In genomic region chr20:41091926-41092325, GRCh38 we compare ENCODE assay signal across 19 cellular contexts. TPM values are rescaled to one million over a fixed set of nuclear protein-coding genes. Genes with fewer than 3 reads are reported as not detected.
DNase-seq lines count a peak whose midpoint lies in the region; ATAC-seq and TF ChIP-seq lines count a peak whose summit lies in the region.
"Had no signal": no experiment of that assay in that cellular context is flagged by ENCODE, and none has a peak within 500 bp of the region (broad histone marks: within the 10 kb centered on the region; RNA-seq: fewer than 3 reads in every experiment).

No MANE protein-coding gene starts in this region.

- CTCF ChIA-PET in activated CD8-positive, alpha-beta T cell treated with anti-CD3 and anti-CD28 coated beads for 36 hours (lab: Charles Lee), result interaction anchor here (1.3 to 12.6 kb wide), 3 partner anchors 105 to 129 kb away, joined by 5 to 304 read pairs (median 10); no protein-coding TSS in a partner anchor
- CTCF ChIA-PET in activated CD8-positive, alpha-beta T cell treated with anti-CD3 and anti-CD28 coated beads, Interleukin-2, amount 10 ng/mL, durations not matched to agents 7 days and 5 days (lab: Charles Lee), result interaction anchor here (0.7 to 9.5 kb wide), 5 partner anchors 43 to 129 kb away, joined by 3 to 225 read pairs (median 6); no protein-coding TSS in a partner anchor
- CTCF ChIA-PET in CD4-positive, alpha-beta memory T cell (lab: Charles Lee; ENCODE audit: partially characterized antibody), result interaction anchor here (1.4 to 11.2 kb wide), 5 partner anchors 10 to 126 kb away, joined by 3 to 374 read pairs (median 4); no protein-coding TSS in a partner anchor
- CTCF ChIA-PET in activated CD8-positive, alpha-beta memory T cell treated with anti-CD3 and anti-CD28 coated beads, Interleukin-2, amount 10 ng/mL, durations not matched to agents 7 days and 5 days (lab: Charles Lee), result interaction anchor here (0.9 to 9.9 kb wide), 5 partner anchors 46 to 123 kb away, joined by 3 to 195 read pairs (median 3); no protein-coding TSS in a partner anchor

- H3K27ac Mint-ChIP-seq in activated CD8-positive, alpha-beta T cell treated with anti-CD3 and anti-CD28 coated beads for 36 hours, result peak overlapping the region; percentile 9
- H3K27ac Mint-ChIP-seq in activated CD8-positive, alpha-beta T cell treated with anti-CD3 and anti-CD28 coated beads, Interleukin-2, amount 10 ng/mL, durations not matched to agents 7 days and 5 days, result no peak overlapping the region
- peak overlapping the region in 4 of 7 donors; percentile 15 to 80 (median 50) for H3K27ac Mint-ChIP-seq in CD4-positive, alpha-beta memory T cell
- no peak overlapping the region for H3K27ac Mint-ChIP-seq in activated CD8-positive, alpha-beta memory T cell treated with anti-CD3 and anti-CD28 coated beads, Interleukin-2, amount 10 ng/mL, durations not matched to agents 7 days and 5 days

- no peak for ATAC-seq in activated CD8-positive, alpha-beta T cell treated with anti-CD3 and anti-CD28 coated beads for 36 hours
- ATAC-seq in activated CD8-positive, alpha-beta T cell treated with anti-CD3 and anti-CD28 coated beads, Interleukin-2, amount 10 ng/mL, durations not matched to agents 7 days and 5 days, result no peak
- no peak for ATAC-seq in activated CD8-positive, alpha-beta memory T cell treated with anti-CD3 and anti-CD28 coated beads, Interleukin-2, amount 10 ng/mL, durations not matched to agents 7 days and 5 days
- ATAC-seq in HG02588 (IDR thresholded peaks at IDR 0.05; ENCODE audit: unreplicated experiment), result no peak
- ATAC-seq: GM12878, HCT116, Panc1 had no signal

- H3K9me3 Mint-ChIP-seq in activated CD8-positive, alpha-beta T cell treated with anti-CD3 and anti-CD28 coated beads for 36 hours, result no peaks in the 10 kb centered on the region
- H3K9me3 Mint-ChIP-seq in activated CD8-positive, alpha-beta T cell treated with anti-CD3 and anti-CD28 coated beads, Interleukin-2, amount 10 ng/mL, durations not matched to agents 7 days and 5 days (ENCODE audit: insufficient read depth), result no peaks in the 10 kb centered on the region
- no peaks in the 10 kb centered on the region for H3K9me3 Mint-ChIP-seq in CD4-positive, alpha-beta memory T cell
- H3K9me3 Mint-ChIP-seq in activated CD8-positive, alpha-beta memory T cell treated with anti-CD3 and anti-CD28 coated beads, Interleukin-2, amount 10 ng/mL, durations not matched to agents 7 days and 5 days (ENCODE audit: low read depth), result no peaks in the 10 kb centered on the region

- H3K4me1 Mint-ChIP-seq in activated CD8-positive, alpha-beta T cell treated with anti-CD3 and anti-CD28 coated beads for 36 hours (ENCODE audit: low read depth), result peaks cover 4% of the 10 kb centered on the region
- peaks cover 16% of the 10 kb centered on the region for H3K4me1 Mint-ChIP-seq in activated CD8-positive, alpha-beta T cell treated with anti-CD3 and anti-CD28 coated beads, Interleukin-2, amount 10 ng/mL, durations not matched to agents 7 days and 5 days (ENCODE audit: low read depth)
- peaks cover 2 to 15% (median 6%) of the 10 kb centered on the region in 4 donors for H3K4me1 Mint-ChIP-seq in CD4-positive, alpha-beta memory T cell
- H3K4me1 Mint-ChIP-seq in activated CD8-positive, alpha-beta memory T cell treated with anti-CD3 and anti-CD28 coated beads, Interleukin-2, amount 10 ng/mL, durations not matched to agents 7 days and 5 days, result peaks cover 9% of the 10 kb centered on the region

- H3K36me3 Mint-ChIP-seq in activated CD8-positive, alpha-beta T cell treated with anti-CD3 and anti-CD28 coated beads for 36 hours (ENCODE audit: low read depth), result peaks cover 39% of the 10 kb centered on the region
- H3K36me3 Mint-ChIP-seq in activated CD8-positive, alpha-beta T cell treated with anti-CD3 and anti-CD28 coated beads, Interleukin-2, amount 10 ng/mL, durations not matched to agents 7 days and 5 days (ENCODE audit: low read depth), result peaks cover 57% of the 10 kb centered on the region
- H3K36me3 Mint-ChIP-seq in CD4-positive, alpha-beta memory T cell, result peaks cover 32 to 64% of the 10 kb centered on the region in 2 donors
- peaks cover 40% of the 10 kb centered on the region for H3K36me3 Mint-ChIP-seq in activated CD8-positive, alpha-beta memory T cell treated with anti-CD3 and anti-CD28 coated beads, Interleukin-2, amount 10 ng/mL, durations not matched to agents 7 days and 5 days

- intact Hi-C loops in activated CD8-positive, alpha-beta T cell treated with anti-CD3 and anti-CD28 coated beads for 36 hours (cut with micrococcal nuclease), result no loop called here
- intact Hi-C loops in CD4-positive, alpha-beta memory T cell (cut with micrococcal nuclease), result no loop called here

- no peaks in the 10 kb centered on the region for H3K9me3 ChIP-seq in CD4-positive, alpha-beta memory T cell (ENCODE audit: control insufficient read depth in 1 of 2, low read length in 2 of 2)

- peaks cover 24% of the 10 kb centered on the region for H3K36me3 ChIP-seq in CD4-positive, alpha-beta memory T cell (ENCODE audit: insufficient read depth, low read length)

- no peak overlapping the region for H3K27ac ChIP-seq in CD4-positive, alpha-beta memory T cell (ENCODE audit: low read depth, low read length)
- peak overlapping the region; percentile 86 for H3K27ac ChIP-seq in VCaP

- no peak overlapping the region for H3K4me3 ChIP-seq in CD4-positive, alpha-beta memory T cell (ENCODE audit: low read length in 2 of 2)
- H3K4me3 ChIP-seq: GM12878 had no signal

- H3K4me1 ChIP-seq in CD4-positive, alpha-beta memory T cell (ENCODE audit: insufficient read depth, low read length), result peaks cover 5% of the 10 kb centered on the region

- TF ChIP-seq CTCF in activated CD8-positive, alpha-beta T cell treated with anti-CD3 and anti-CD28 coated beads for 36 hours (IDR thresholded peaks at IDR 0.05), result no peak
- no peak for TF ChIP-seq CTCF in VCaP (conservative IDR thresholded peaks at IDR 0.05)

- no peaks in the 10 kb centered on the region for H3K27me3 Mint-ChIP-seq in activated CD8-positive, alpha-beta T cell treated with anti-CD3 and anti-CD28 coated beads for 36 hours
- no peaks in the 10 kb centered on the region for H3K27me3 Mint-ChIP-seq in activated CD8-positive, alpha-beta T cell treated with anti-CD3 and anti-CD28 coated beads, Interleukin-2, amount 10 ng/mL, durations not matched to agents 7 days and 5 days (ENCODE audit: low read depth)
- H3K27me3 Mint-ChIP-seq in CD4-positive, alpha-beta memory T cell, result no peaks in the 10 kb centered on the region
- no peaks in the 10 kb centered on the region for H3K27me3 Mint-ChIP-seq in activated CD8-positive, alpha-beta memory T cell treated with anti-CD3 and anti-CD28 coated beads, Interleukin-2, amount 10 ng/mL, durations not matched to agents 7 days and 5 days

- DNase-seq in activated CD8-positive, alpha-beta T cell treated with anti-CD3 and anti-CD28 coated beads for 36 hours, result no peak
- DNase-seq in activated CD8-positive, alpha-beta T cell treated with anti-CD3 and anti-CD28 coated beads, Interleukin-2, amount 10 ng/mL, durations not matched to agents 7 days and 5 days, result no peak
- no peak for DNase-seq in CD4-positive, alpha-beta memory T cell
- peak; percentile 44 for DNase-seq in fibroblast of peridontal ligament (ENCODE audit: extremely low read depth)
- no peak for DNase-seq in activated CD8-positive, alpha-beta memory T cell treated with anti-CD3 and anti-CD28 coated beads, Interleukin-2, amount 10 ng/mL, durations not matched to agents 7 days and 5 days
- DNase-seq in stimulated activated CD4-positive, alpha-beta T cell treated with anti-CD3 and anti-CD28 coated beads, Interleukin-2, amount 100 ng/mL, for 48 hours, result no peak
- DNase-seq: C1 segment of cervical spinal cord, COR-L47, DMS79, NCI-H1105 treated with DMSO at 0.1 percent for 48 hours, NCI-H187, NCI-H2171 treated with DMSO at 0.1 percent for 48 hours, NCI-H510A treated with DMSO at 0.1 percent for 48 hours, SHP77 treated with DMSO at 0.1 percent for 48 hours had no signal

- POLR2A ChIA-PET in activated CD8-positive, alpha-beta T cell treated with anti-CD3 and anti-CD28 coated beads for 36 hours (lab: Charles Lee), result interaction anchor here (0.7 kb wide), 1 partner anchor 16 kb away, joined by 4 read pairs; no protein-coding TSS in a partner anchor
- POLR2A ChIA-PET in activated CD8-positive, alpha-beta T cell treated with anti-CD3 and anti-CD28 coated beads, Interleukin-2, amount 10 ng/mL, durations not matched to agents 7 days and 5 days (lab: Charles Lee), result no interaction called here
- POLR2A ChIA-PET in CD4-positive, alpha-beta memory T cell (lab: Charles Lee; ENCODE audit: partially characterized antibody), result no interaction called here

- no peaks in the 10 kb centered on the region for H3K27me3 ChIP-seq in CD4-positive, alpha-beta memory T cell (ENCODE audit: insufficient read depth, low read length)

- H3K4me3 Mint-ChIP-seq in activated CD8-positive, alpha-beta T cell treated with anti-CD3 and anti-CD28 coated beads for 36 hours, result no peak overlapping the region
- H3K4me3 Mint-ChIP-seq in activated CD8-positive, alpha-beta T cell treated with anti-CD3 and anti-CD28 coated beads, Interleukin-2, amount 10 ng/mL, durations not matched to agents 7 days and 5 days, result no peak overlapping the region
- no peak overlapping the region for H3K4me3 Mint-ChIP-seq in CD4-positive, alpha-beta memory T cell
- H3K4me3 Mint-ChIP-seq in activated CD8-positive, alpha-beta memory T cell treated with anti-CD3 and anti-CD28 coated beads, Interleukin-2, amount 10 ng/mL, durations not matched to agents 7 days and 5 days, result no peak overlapping the region

RNA-seq across cellular contexts. Expression of gene PLCG1, which starts 45.4 kb away (rescaled TPM):
- total RNA-seq in activated CD8-positive, alpha-beta T cell treated with anti-CD3 and anti-CD28 coated beads for 36 hours, result 100 to 1,000 TPM; 259 to 260 TPM
- total RNA-seq in activated CD8-positive, alpha-beta T cell treated with anti-CD3 and anti-CD28 coated beads, Interleukin-2, amount 10 ng/mL, durations not matched to agents 7 days and 5 days, result 100 to 1,000 TPM; 395 to 406 TPM
- total RNA-seq in CD4-positive, alpha-beta memory T cell, result 100 to 1,000 TPM; 319 to 320 TPM
- 10 to 100 TPM; 22.8 to 68.7 TPM for polyA plus RNA-seq in CD4-positive, alpha-beta memory T cell
- 100 to 1,000 TPM; 201 to 337 TPM for total RNA-seq in activated CD8-positive, alpha-beta memory T cell treated with anti-CD3 and anti-CD28 coated beads, Interleukin-2, amount 10 ng/mL, durations not matched to agents 7 days and 5 days

Comparison
In these comparisons a context has a peak if more than half of its experiments do, and no peak if none do; other contexts are left out.
1. H3K27ac Mint-ChIP-seq: peak in activated CD8-positive, alpha-beta T cell treated with anti-CD3 and anti-CD28 coated beads for 36 hours (single experiment) and CD4-positive, alpha-beta memory T cell (4 of 7); none in activated CD8-positive, alpha-beta T cell treated with anti-CD3 and anti-CD28 coated beads, Interleukin-2, amount 10 ng/mL, durations not matched to agents 7 days and 5 days (single experiment) and activated CD8-positive, alpha-beta memory T cell treated with anti-CD3 and anti-CD28 coated beads, Interleukin-2, amount 10 ng/mL, durations not matched to agents 7 days and 5 days (single experiment).